In the genomic region with DNA sequence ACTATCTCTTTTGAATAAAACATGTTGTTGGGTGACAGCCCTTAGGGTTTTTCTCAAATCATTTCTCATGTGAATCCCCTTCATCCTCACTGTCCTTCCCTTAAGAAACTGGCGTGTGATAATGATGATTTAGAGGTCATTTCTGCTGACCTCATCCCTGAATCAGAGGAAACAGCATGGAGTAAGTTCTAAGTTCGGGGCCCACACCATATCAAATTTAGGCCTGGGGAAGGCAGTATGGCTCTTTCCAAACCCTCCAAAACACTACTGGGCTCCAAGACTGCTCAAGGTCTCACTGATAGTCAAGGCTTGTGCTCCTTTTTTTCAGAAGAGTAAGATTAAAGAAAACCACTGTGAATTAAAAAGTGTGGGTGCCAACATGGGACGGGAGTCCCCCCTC, we compare ENCODE assay signal across 8 cellular contexts. TPM values are rescaled to one million over a fixed set of nuclear protein-coding genes. Genes with fewer than 3 reads are reported as not detected.
DNase-seq lines count a peak whose midpoint lies in the region; ATAC-seq and TF ChIP-seq lines count a peak whose summit lies in the region.

No MANE protein-coding gene starts in this region.

- H3K36me3 Mint-ChIP-seq in progenitor cell of endocrine pancreas (ENCODE audit: insufficient read depth): peaks cover 1% of the 10 kb centered on the region

- no peaks in the 10 kb centered on the region for H3K9me3 ChIP-seq in RWPE2 (ENCODE audit: severe bottlenecking)

- peaks cover 16% of the 10 kb centered on the region for H3K4me1 Mint-ChIP-seq in progenitor cell of endocrine pancreas (ENCODE audit: low read depth)

- H3K4me3 ChIP-seq in RWPE2 (ENCODE audit: severe bottlenecking): no peak overlapping the region
- peak overlapping the region; percentile 96 for H3K4me3 ChIP-seq in epithelial cell of proximal tubule (ENCODE audit: low read depth, low read length)

- no peaks in the 10 kb centered on the region for H3K27me3 ChIP-seq in RWPE2 (ENCODE audit: insufficient read depth, poor library complexity, severe bottlenecking)

- intact Hi-C loops in posterior vena cava (cut with DNase I): no loop called here

- H3K9me3 Mint-ChIP-seq in progenitor cell of endocrine pancreas (ENCODE audit: low read depth): no peaks in the 10 kb centered on the region

- no peak for TF ChIP-seq CTCF in RWPE2 (IDR thresholded peaks at IDR 0.05; ENCODE audit: poor library complexity, severe bottlenecking)
- no peak for TF ChIP-seq CTCF in epithelial cell of proximal tubule (conservative IDR thresholded peaks at IDR 0.05; ENCODE audit: low read depth, low read length)
- TF ChIP-seq CTCF in progenitor cell of endocrine pancreas (IDR thresholded peaks at IDR 0.05; ENCODE audit: unreplicated experiment): no peak

- H3K27ac ChIP-seq in RWPE2 (ENCODE audit: poor library complexity, severe bottlenecking): peak overlapping the region; percentile 66

- H3K27ac Mint-ChIP-seq in progenitor cell of endocrine pancreas: peak overlapping the region; percentile 93

- ATAC-seq in RWPE2 (ENCODE audit: low read depth): no peak
- no peak for ATAC-seq in GM21723 (IDR thresholded peaks at IDR 0.05; ENCODE audit: unreplicated experiment)

- peaks cover 4% of the 10 kb centered on the region; the same call in 1 of the 2 replicates for H3K36me3 ChIP-seq in RWPE2 (ENCODE audit: low read depth)

- peaks cover 49% of the 10 kb centered on the region for H3K4me1 ChIP-seq in RWPE2 (ENCODE audit: insufficient read depth, poor library complexity, severe bottlenecking)

- peak overlapping the region; percentile 96 for H3K4me3 Mint-ChIP-seq in progenitor cell of endocrine pancreas (ENCODE audit: low read depth)

- DNase-seq in EH (ENCODE audit: low read depth): peak; percentile 15
- no peak for DNase-seq in RWPE2 (ENCODE audit: low spot score)
- no peak for DNase-seq in epithelial cell of proximal tubule (ENCODE audit: low read depth)
- DNase-seq in progenitor cell of endocrine pancreas (ENCODE audit: low spot score, unreplicated experiment): no peak
- DNase-seq in GDM1 (lab: John Stamatoyannopoulos, UW): no peak
- no peak for DNase-seq in HuH-7.5 (ENCODE audit: low spot score)
- no peak for DNase-seq in posterior vena cava (ENCODE audit: low spot score)

- peaks cover 9% of the 10 kb centered on the region for H3K27me3 Mint-ChIP-seq in progenitor cell of endocrine pancreas

RNA-seq across cellular contexts. Expression of gene SMIM3, which starts 0.9 kb away (rescaled TPM):
- total RNA-seq in epithelial cell of proximal tubule (8.8 and 9.5 TPM in 2 replicates), progenitor cell of endocrine pancreas (11.5 and 12.2 TPM in 2 replicates), posterior vena cava (10 to 100 TPM; 22.9 to 32.5 TPM)

RNA-seq across cellular contexts. Expression of gene DCTN4, which starts 18.9 kb away (rescaled TPM):
- 29.0 and 30.2 TPM in 2 replicates for total RNA-seq in epithelial cell of proximal tubule
- total RNA-seq in progenitor cell of endocrine pancreas: 68.6 and 73.3 TPM in 2 replicates
- 10 to 100 TPM; 58.7 to 61.6 TPM for total RNA-seq in posterior vena cava
